In the genomic region with DNA sequence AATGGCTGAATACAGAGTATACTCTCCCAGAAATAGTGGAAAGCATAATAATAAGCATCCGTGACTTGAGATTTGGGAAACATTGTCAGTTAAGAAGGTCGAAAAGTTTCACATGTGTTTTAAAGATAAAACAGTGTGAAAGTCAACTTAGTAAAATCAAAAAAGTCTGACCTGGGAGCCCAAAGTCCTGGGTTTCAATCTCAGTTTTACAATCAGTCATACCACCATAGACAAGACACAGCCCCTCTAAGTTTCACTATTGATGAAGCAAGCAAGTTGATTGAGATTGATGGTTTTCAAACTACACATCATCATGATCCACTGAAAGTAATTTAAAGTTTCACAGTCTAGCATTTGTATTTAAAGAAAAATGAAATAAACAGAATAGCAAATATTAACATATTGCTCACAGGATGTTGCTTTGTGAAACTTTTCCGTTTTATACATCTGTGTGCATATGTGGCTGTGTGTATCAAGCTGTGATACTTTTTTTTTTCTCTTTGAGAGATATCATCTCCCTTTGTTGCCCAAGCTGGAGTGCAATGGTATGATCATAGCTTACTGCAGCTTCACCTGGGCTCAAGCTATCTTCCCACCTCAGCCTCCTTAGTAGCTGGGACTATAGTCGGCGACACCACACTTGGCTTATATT, we compare ENCODE assay signal across 13 cellular contexts.
DNase-seq lines count a peak whose midpoint lies in the region; ATAC-seq and TF ChIP-seq lines count a peak whose summit lies in the region.
"Had no signal": no experiment of that assay in that cellular context is flagged by ENCODE, and none has a peak within 500 bp of the region (broad histone marks: within the 10 kb centered on the region; RNA-seq: fewer than 3 reads in every experiment).

No MANE protein-coding gene starts in this region.

- H3K4me3 ChIP-seq in MM.1S (ENCODE audit: low read length) = no peak overlapping the region
- H3K4me3 ChIP-seq: thyroid gland had no signal

- TF ChIP-seq CTCF in GM13976 (IDR thresholded peaks at IDR 0.05; ENCODE audit: borderline replicate concordance, control extremely low read depth, extremely low read depth, insufficient read depth, missing control alignments) (no peak), MM.1S (IDR thresholded peaks at IDR 0.05; ENCODE audit: low read length) (no peak)

- no peaks in the 10 kb centered on the region for H3K9me2 ChIP-seq in MM.1S (replicated peaks; ENCODE audit: insufficient read depth, low read length)

- peak; percentile 88 for ATAC-seq in GM19351 (IDR thresholded peaks at IDR 0.05; ENCODE audit: unreplicated experiment)
- ATAC-seq in HG02884 (IDR thresholded peaks at IDR 0.05; ENCODE audit: unreplicated experiment) = peak; percentile 90

- H3K9ac ChIP-seq in MM.1S (ENCODE audit: low read length) = no peak overlapping the region

- H3K9me3 ChIP-seq in MM.1S (replicated peaks; ENCODE audit: insufficient read depth, low read length) = no peaks in the 10 kb centered on the region
- H3K9me3 ChIP-seq: thyroid gland had no signal

- H3K27ac ChIP-seq in MM.1S (ENCODE audit: low read length) = peak overlapping the region; percentile 16; the same call in 1 of the 2 replicates
- H3K27ac ChIP-seq: thyroid gland had no signal

- H3K36me3 ChIP-seq in MM.1S (replicated peaks; ENCODE audit: insufficient read depth, low read length) = no peaks in the 10 kb centered on the region

- H3K27me3 ChIP-seq in MM.1S (replicated peaks; ENCODE audit: insufficient read depth, low read length) = no peaks in the 10 kb centered on the region
- H3K27me3 ChIP-seq: thyroid gland had no signal

- H2AFZ ChIP-seq in MM.1S (ENCODE audit: low read length) = no peak overlapping the region

- no peak overlapping the region for H3K4me2 ChIP-seq in MM.1S (ENCODE audit: low read depth, low read length)

- DNase-seq in GM13976 (ENCODE audit: low spot score) = peak; percentile 50
- DNase-seq in MM.1S = peak; percentile 11
- DNase-seq in H4 (ENCODE audit: low spot score) = no peak
- no peak for DNase-seq in SKM-1 (lab: John Stamatoyannopoulos, UW; ENCODE audit: unreplicated experiment)
- no peak for DNase-seq in HuH-7.5 (ENCODE audit: low spot score)
- no peak for DNase-seq in GOT3 (lab: John Stamatoyannopoulos, UW)
- DNase-seq: DMS153; effector CD4-positive, alpha-beta T cell; NCI-H2081 treated with DMSO at 0.1 percent for 48 hours; nephron progenitor cell; thyroid gland had no signal

- no peaks in the 10 kb centered on the region for H4K20me1 ChIP-seq in MM.1S (ENCODE audit: insufficient read depth, low read length)

- H3K4me1 ChIP-seq in MM.1S (ENCODE audit: low read length) = no peaks in the 10 kb centered on the region
- H3K4me1 ChIP-seq: thyroid gland had no signal

- H3F3A ChIP-seq in MM.1S (ENCODE audit: insufficient read depth, low read length) = 0 out of 2 replicates have a peak, but pooled peaks cover 4% of the 10 kb centered on the region

- H3K79me2 ChIP-seq in MM.1S (ENCODE audit: low read length) = no peaks in the 10 kb centered on the region

- in situ Hi-C loops in GM13976 (cut with MboI; ENCODE audit: low sequenced_read_pairs, unreplicated experiment) = no loop called here

Comparison
In these comparisons a context has a peak if more than half of its experiments do, and no peak if none do; other contexts are left out.
1. DNase-seq: peak in GM13976 (single experiment) and MM.1S (single experiment); none in H4 (single experiment), SKM-1 (single experiment), HuH-7.5 (single experiment) and GOT3 (single experiment).